18 cellular contexts compared by ENCODE assay signal in the genomic region with DNA sequence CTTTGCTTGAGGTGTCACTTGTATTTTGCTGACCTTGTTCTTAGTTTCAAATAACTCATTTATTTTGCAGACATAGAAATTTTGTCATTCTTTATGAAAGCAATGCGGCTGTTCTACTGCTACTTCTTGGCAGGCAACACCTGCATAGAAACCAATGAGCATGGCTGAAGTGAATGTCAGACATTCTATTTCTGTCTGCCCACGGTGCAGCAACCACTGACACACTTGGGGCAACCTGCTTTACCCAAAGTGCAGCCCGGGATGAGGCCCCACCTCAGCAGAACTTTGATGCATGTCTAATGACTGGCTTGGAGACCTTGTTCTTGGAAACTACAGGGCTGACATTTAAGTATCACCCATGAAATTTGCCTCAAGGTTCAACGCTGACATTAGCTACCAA.
DNase-seq lines count a peak whose midpoint lies in the region; ATAC-seq, FAIRE-seq and TF ChIP-seq lines count a peak whose summit lies in the region.
"Had no signal": no experiment of that assay in that cellular context is flagged by ENCODE, and none has a peak within 500 bp of the region (broad histone marks: within the 10 kb centered on the region; RNA-seq: fewer than 3 reads in every experiment).

No MANE protein-coding gene starts in this region.

- DNase-seq in GM18507 (ENCODE audit: extremely low spot score, insufficient read length, low read depth) (no peak), endodermal cell (no peak), upper lobe of left lung (no peak), urothelium cell line (ENCODE audit: low spot score) (no peak), NCI-H446 (lab: John Stamatoyannopoulos, UW) (no peak)
- DNase-seq: Caco-2, foreskin fibroblast, H9, left ventricle myocardium inferior, MM.1S, ovary, SIG-M5 had no signal

- H3K27ac ChIP-seq in endodermal cell (ENCODE audit: low read depth, low read length) (no peak overlapping the region), upper lobe of left lung (no peak overlapping the region)
- H3K27ac ChIP-seq: left ventricle myocardium inferior, ovary had no signal

- no peaks in the 10 kb centered on the region for H3K27me3 ChIP-seq in endodermal cell (ENCODE audit: control insufficient read depth, insufficient read depth, low read length, poor library complexity, severe bottlenecking)
- no peaks in the 10 kb centered on the region for H3K27me3 ChIP-seq in upper lobe of left lung
- H3K27me3 ChIP-seq: ovary had no signal

- H3K27ac Mint-ChIP-seq in endodermal cell = peak overlapping the region; percentile 30
- H3K27ac Mint-ChIP-seq: stimulated activated effector memory CD8-positive, alpha-beta T cell treated with anti-CD3 and anti-CD28 coated beads, Interleukin-12 subunit alpha, Interleukin-12 subunit beta, amount 100 ng/mL, for 72 hours had no signal

- no peaks in the 10 kb centered on the region for H3K27me3 Mint-ChIP-seq in endodermal cell (ENCODE audit: insufficient read depth)

- H3K9ac ChIP-seq in endodermal cell (ENCODE audit: extremely low read depth, low read length, poor library complexity, severe bottlenecking) = no peak overlapping the region

- 93 to 98% methylated on average over 4 of the region's 4 CpGs for WGBS in endodermal cell (ENCODE audit: insufficient coverage in 1 of 2, insufficient read length in 1 of 2), 2 experiments
- 89 to 90% methylated on average over 4 of the region's 4 CpGs for WGBS in upper lobe of left lung, 2 donors

- no peaks in the 10 kb centered on the region for H3K9me3 Mint-ChIP-seq in endodermal cell
- H3K9me3 Mint-ChIP-seq: central memory CD8-positive, alpha-beta T cell; H9; stimulated activated effector memory CD8-positive, alpha-beta T cell treated with anti-CD3 and anti-CD28 coated beads, Interleukin-12 subunit alpha, Interleukin-12 subunit beta, amount 100 ng/mL, for 72 hours had no signal

- peak; percentile 69 for FAIRE-seq in GM18507 (lab: Jason Lieb, UNC)
- no peak for FAIRE-seq in urothelium cell line (lab: Jason Lieb, UNC)
- FAIRE-seq: endometrium had no signal

- H3K36me3 Mint-ChIP-seq in endodermal cell (ENCODE audit: low read depth) = peaks cover 48% of the 10 kb centered on the region
- H3K36me3 Mint-ChIP-seq: stimulated activated effector memory CD8-positive, alpha-beta T cell treated with anti-CD3 and anti-CD28 coated beads, Interleukin-12 subunit alpha, Interleukin-12 subunit beta, amount 100 ng/mL, for 72 hours had no signal

- no peaks in the 10 kb centered on the region for H3K4me1 ChIP-seq in endodermal cell (ENCODE audit: control insufficient read depth, insufficient read depth, low read length)
- no peaks in the 10 kb centered on the region for H3K4me1 ChIP-seq in upper lobe of left lung
- H3K4me1 ChIP-seq: left ventricle myocardium inferior had no signal

- H3K9me3 ChIP-seq in endodermal cell (ENCODE audit: control insufficient read depth, low read length) (no peaks in the 10 kb centered on the region), upper lobe of left lung (no peaks in the 10 kb centered on the region)
- H3K9me3 ChIP-seq: Caco-2, left ventricle myocardium inferior, ovary had no signal

- H3K36me3 ChIP-seq in endodermal cell (ENCODE audit: control insufficient read depth, insufficient read depth, low read length) (peaks cover 19% of the 10 kb centered on the region), upper lobe of left lung (no peaks in the 10 kb centered on the region)
- H3K36me3 ChIP-seq: left ventricle myocardium inferior, ovary had no signal

- ATAC-seq in GM21390 (IDR thresholded peaks at IDR 0.05; ENCODE audit: unreplicated experiment) (peak; percentile 70), HG03039 (IDR thresholded peaks at IDR 0.05; ENCODE audit: unreplicated experiment) (peak; percentile 58), upper lobe of left lung (ENCODE audit: low FRiP score in 2 of 2) (no peak), HG03108 (IDR thresholded peaks at IDR 0.05; ENCODE audit: unreplicated experiment) (no peak)
- ATAC-seq: stimulated activated effector memory CD8-positive, alpha-beta T cell treated with anti-CD3 and anti-CD28 coated beads, Interleukin-12 subunit alpha, Interleukin-12 subunit beta, amount 100 ng/mL, for 72 hours had no signal

- TF ChIP-seq CTCF in endodermal cell (conservative IDR thresholded peaks at IDR 0.05) = no peak
- TF ChIP-seq CTCF in upper lobe of left lung (IDR thresholded peaks at IDR 0.05) = no peak

- TF ChIP-seq EP300 in upper lobe of left lung (IDR thresholded peaks at IDR 0.05) = no peak

- H3K4me3 Mint-ChIP-seq in endodermal cell = no peak overlapping the region
- H3K4me3 Mint-ChIP-seq: central memory CD8-positive, alpha-beta T cell; H9; stimulated activated effector memory CD8-positive, alpha-beta T cell treated with anti-CD3 and anti-CD28 coated beads, Interleukin-12 subunit alpha, Interleukin-12 subunit beta, amount 100 ng/mL, for 72 hours had no signal

- H3K4me3 ChIP-seq in endodermal cell (ENCODE audit: low read length) (no peak overlapping the region), upper lobe of left lung (no peak overlapping the region)
- H3K4me3 ChIP-seq: left ventricle myocardium inferior, ovary had no signal

- TF ChIP-seq POLR2A in upper lobe of left lung (IDR thresholded peaks at IDR 0.05) = no peak

- H3K4me1 Mint-ChIP-seq in endodermal cell = no peaks in the 10 kb centered on the region
- H3K4me1 Mint-ChIP-seq: central memory CD8-positive, alpha-beta T cell; H9; stimulated activated effector memory CD8-positive, alpha-beta T cell treated with anti-CD3 and anti-CD28 coated beads, Interleukin-12 subunit alpha, Interleukin-12 subunit beta, amount 100 ng/mL, for 72 hours had no signal

Comparison
In these comparisons a context has a peak if more than half of its experiments do, and no peak if none do; other contexts are left out.
1. ATAC-seq: peak in GM21390 (single experiment) and HG03039 (single experiment); none in upper lobe of left lung (0 of 2) and HG03108 (single experiment).